ENCODE assay signal across 1 cellular context in the genomic region with DNA sequence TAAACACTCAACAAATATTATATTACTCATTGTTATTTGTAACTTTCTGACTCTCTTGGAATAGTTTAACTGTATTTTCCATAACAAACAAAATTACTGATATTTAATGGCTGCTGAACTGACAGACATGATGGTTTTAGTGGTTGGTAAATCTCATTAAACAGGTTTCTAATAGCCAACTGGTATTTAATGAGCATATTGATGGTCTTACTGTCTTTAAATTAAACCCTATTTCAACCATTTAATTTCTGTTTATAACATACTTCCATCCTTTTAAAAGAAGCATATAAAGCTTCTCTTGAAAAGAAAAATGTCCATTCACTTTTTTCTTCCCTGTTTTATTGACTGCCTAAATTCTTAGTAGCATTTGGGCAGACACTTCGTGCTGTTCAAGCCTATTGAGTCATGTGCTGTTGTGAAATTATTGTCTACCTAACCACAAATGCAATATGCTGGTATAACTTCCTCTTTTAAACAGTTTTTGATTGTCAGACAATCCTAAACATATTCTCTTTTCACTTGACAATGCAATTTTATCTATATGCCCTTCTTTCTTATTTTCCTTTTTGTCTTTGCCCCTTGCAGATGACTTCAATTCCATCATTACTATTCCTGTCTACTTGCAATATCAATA.
TF ChIP-seq lines count a peak whose summit lies in the region.

No MANE protein-coding gene starts in this region.

TF ChIP-seq in SK-N-SH treated with all-trans-retinoic acid at 6 μM for 48 hours, 23 proteins besides CTCF, POLR2A, EP300 and RAD21 (continued from another document):
- TF ChIP-seq, protein P1, sequence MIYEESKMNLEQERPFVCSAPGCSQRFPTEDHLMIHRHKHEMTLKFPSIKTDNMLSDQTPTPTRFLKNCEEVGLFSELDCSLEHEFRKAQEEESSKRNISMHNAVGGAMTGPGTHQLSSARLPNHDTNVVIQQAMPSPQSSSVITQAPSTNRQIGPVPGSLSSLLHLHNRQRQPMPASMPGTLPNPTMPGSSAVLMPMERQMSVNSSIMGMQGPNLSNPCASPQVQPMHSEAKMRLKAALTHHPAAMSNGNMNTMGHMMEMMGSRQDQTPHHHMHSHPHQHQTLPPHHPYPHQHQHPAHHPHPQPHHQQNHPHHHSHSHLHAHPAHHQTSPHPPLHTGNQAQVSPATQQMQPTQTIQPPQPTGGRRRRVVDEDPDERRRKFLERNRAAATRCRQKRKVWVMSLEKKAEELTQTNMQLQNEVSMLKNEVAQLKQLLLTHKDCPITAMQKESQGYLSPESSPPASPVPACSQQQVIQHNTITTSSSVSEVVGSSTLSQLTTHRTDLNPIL (CRISPR knock-in tag; IDR thresholded peaks at IDR 0.05; ENCODE audit: low read depth) = no peak
- TF ChIP-seq ZFP30 (CRISPR knock-in tag; IDR thresholded peaks at IDR 0.05) (no peak), ESRRG (CRISPR knock-in tag; IDR thresholded peaks at IDR 0.05) (no peak), BACH2 (CRISPR knock-in tag; IDR thresholded peaks at IDR 0.05; ENCODE audit: borderline replicate concordance) (no peak), SNAI2 (CRISPR knock-in tag; IDR thresholded peaks at IDR 0.05) (no peak), TOX (CRISPR knock-in tag; IDR thresholded peaks at IDR 0.05; ENCODE audit: borderline replicate concordance) (no peak), ISL1 (CRISPR knock-in tag; IDR thresholded peaks at IDR 0.05) (no peak)
